Comparison of ENCODE assay signal across 1 cellular context in the genomic region with DNA sequence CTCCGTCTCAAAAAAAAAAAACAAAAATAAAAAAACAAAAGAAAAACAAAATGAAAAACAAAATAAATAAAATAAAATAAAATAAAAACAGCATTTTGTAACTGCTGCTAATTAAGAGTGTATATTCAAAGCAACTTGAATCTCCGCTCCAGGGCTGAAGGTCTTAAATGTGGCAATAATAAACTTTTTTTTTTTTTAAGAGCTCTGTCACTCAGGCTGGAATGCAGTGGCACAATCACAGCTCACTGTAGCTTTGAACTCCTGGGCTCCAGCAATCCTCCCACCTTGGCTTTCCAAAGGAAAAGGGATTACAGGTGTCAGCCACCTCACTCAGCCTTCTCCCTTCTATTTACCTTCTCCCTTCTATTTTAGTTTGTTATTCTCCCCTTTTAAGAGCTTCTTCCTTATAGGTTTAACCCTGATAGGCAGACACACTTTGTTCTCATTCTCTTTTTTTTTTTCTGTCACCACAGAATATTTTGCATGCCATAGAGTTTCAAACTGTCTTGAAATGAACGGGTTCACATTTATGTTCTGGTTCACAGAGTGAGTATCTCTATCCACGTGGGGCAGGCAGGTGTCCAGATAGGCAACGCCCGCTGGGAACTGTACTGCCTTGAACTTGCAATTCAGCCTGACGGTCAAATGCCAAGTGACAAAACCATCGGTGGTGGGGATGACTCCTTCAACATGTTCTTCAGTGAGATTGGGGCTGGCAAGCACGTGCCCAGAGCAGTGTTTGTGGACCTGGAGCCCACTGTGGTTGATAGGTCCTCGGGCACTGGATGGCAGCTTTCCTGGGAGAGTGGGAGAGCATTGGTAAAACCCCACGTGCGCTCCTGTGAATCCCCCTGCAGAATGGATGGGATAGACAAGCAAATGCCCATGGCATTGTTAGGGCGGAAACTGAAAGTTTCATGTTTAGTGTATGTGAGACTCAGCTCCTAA.
TF ChIP-seq lines count a peak whose summit lies in the region.

No MANE protein-coding gene starts in this region.

TF ChIP-seq in HEK293, 187 proteins besides CTCF, POLR2A, EP300 and RAD21 (continued from another document):
- TF ChIP-seq, protein P1, sequence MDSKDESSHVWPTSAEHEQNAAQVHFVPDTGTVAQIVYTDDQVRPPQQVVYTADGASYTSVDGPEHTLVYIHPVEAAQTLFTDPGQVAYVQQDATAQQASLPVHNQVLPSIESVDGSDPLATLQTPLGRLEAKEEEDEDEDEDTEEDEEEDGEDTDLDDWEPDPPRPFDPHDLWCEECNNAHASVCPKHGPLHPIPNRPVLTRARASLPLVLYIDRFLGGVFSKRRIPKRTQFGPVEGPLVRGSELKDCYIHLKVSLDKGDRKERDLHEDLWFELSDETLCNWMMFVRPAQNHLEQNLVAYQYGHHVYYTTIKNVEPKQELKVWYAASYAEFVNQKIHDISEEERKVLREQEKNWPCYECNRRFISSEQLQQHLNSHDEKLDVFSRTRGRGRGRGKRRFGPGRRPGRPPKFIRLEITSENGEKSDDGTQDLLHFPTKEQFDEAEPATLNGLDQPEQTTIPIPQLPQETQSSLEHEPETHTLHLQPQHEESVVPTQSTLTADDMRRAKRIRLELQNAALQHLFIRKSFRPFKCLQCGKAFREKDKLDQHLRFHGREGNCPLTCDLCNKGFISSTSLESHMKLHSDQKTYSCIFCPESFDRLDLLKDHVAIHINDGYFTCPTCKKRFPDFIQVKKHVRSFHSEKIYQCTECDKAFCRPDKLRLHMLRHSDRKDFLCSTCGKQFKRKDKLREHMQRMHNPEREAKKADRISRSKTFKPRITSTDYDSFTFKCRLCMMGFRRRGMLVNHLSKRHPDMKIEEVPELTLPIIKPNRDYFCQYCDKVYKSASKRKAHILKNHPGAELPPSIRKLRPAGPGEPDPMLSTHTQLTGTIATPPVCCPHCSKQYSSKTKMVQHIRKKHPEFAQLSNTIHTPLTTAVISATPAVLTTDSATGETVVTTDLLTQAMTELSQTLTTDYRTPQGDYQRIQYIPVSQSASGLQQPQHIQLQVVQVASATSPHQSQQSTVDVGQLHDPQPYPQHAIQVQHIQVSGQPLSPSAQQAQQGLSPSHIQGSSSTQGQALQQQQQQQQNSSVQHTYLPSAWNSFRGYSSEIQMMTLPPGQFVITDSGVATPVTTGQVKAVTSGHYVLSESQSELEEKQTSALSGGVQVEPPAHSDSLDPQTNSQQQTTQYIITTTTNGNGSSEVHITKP (tag by site-specific recombination; IDR thresholded peaks at IDR 0.05) = 0 out of 2 replicates have a peak, but pooled peaks have one; percentile 16
- no peak for TF ChIP-seq ZSCAN30 (tag by site-specific recombination; IDR thresholded peaks at IDR 0.05)
- TF ChIP-seq ZNF302 (tag by site-specific recombination; IDR thresholded peaks at IDR 0.05; ENCODE audit: low read depth) = no peak
TF ChIP-seq in HEK293: peak in this region for 1.
